Comparison of ENCODE assay signal across 16 cellular contexts in the genomic region with DNA sequence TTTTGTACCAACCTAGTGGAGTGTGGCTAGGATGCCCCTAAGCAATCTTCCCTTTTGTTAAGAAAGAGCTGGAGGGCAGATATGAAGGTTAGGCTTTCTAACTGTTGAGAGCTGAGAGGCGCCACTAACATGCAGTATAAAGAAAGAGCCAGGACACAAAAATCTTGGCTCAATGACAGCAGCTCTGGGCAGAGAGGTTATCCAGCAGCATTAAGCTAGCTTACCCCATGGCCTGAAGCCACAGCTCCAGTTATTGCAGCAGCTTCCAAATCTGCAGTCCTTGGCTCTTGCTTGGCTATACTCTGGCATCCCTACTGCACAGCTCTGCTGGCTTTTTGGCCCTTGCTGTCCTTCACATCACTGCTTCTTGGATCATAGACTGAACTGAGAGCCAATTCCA.
A peak's percentile ranks its signal among the peaks of the same experiment; 100 is the strongest.
DNase-seq lines count a peak whose midpoint lies in the region; ATAC-seq and TF ChIP-seq lines count a peak whose summit lies in the region.
"Had no signal": no experiment of that assay in that cellular context is flagged by ENCODE, and none has a peak within 500 bp of the region (broad histone marks: within the 10 kb centered on the region; RNA-seq: fewer than 3 reads in every experiment).

No MANE protein-coding gene starts in this region.

- H3K23ac ChIP-seq in H9 (ENCODE audit: insufficient read length, low read depth, low read length): no peak overlapping the region

- no peak overlapping the region for H2BK120ac ChIP-seq in H9 (ENCODE audit: low read depth, low read length, poor library complexity, severe bottlenecking)

- H3K27ac Mint-ChIP-seq in H9: no peak overlapping the region
- H3K27ac Mint-ChIP-seq: activated CD4-positive, alpha-beta T cell treated with anti-CD3 and anti-CD28 coated beads, Interleukin-2, amount 10 ng/mL, durations not matched to agents 7 days and 5 days; activated T-cell treated with anti-CD3 and anti-CD28 coated beads, Interleukin-2, amount 50 U/mL, for 72 hours had no signal

- H3K4ac ChIP-seq in H9 (ENCODE audit: low read depth, low read length): no peak overlapping the region

- no peaks in the 10 kb centered on the region for H4K20me1 ChIP-seq in H9 (ENCODE audit: control insufficient read depth, insufficient read depth, insufficient read length)
- H4K20me1 ChIP-seq: BLaER1 treated with 17β-estradiol and CSF1 and Interleukin-3, amounts not matched to agents 10 nM and 100 nM had no signal

- H3K4me2 ChIP-seq in H9 (ENCODE audit: insufficient read depth, insufficient read length, low read length): no peak overlapping the region
- H3K4me2 ChIP-seq: BLaER1 treated with 17β-estradiol and CSF1 and Interleukin-3, amounts not matched to agents 10 nM and 100 nM had no signal

- H3K56ac ChIP-seq in H9 (ENCODE audit: insufficient read length, low read depth, low read length): no peak overlapping the region

- H4K8ac ChIP-seq in H9 (replicated peaks; ENCODE audit: insufficient read length, low read depth, low read length): no peak overlapping the region

- no peak overlapping the region for H2BK20ac ChIP-seq in H9 (ENCODE audit: low read depth, low read length, poor library complexity, severe bottlenecking)

- H3K9me3 Mint-ChIP-seq in H9: peaks cover 2 to 9% of the 10 kb centered on the region in 2 experiments; a peak in 2 of 5 replicates
- H3K9me3 Mint-ChIP-seq: activated CD4-positive, alpha-beta T cell treated with anti-CD3 and anti-CD28 coated beads, Interleukin-2, amount 10 ng/mL, durations not matched to agents 7 days and 5 days had no signal

- no peak overlapping the region for H3K9ac ChIP-seq in H9 (ENCODE audit: extremely low read depth, insufficient read length, low read length)
- H3K9ac ChIP-seq: BLaER1 treated with 17β-estradiol and CSF1 and Interleukin-3, amounts not matched to agents 10 nM and 100 nM had no signal

- no peaks in the 10 kb centered on the region; the same call in 1 of the 2 replicates for H3K4me1 ChIP-seq in H9 (ENCODE audit: insufficient read depth, low read length)
- H3K4me1 ChIP-seq in heart left ventricle: peaks cover 0 to 4% (median 0%) of the 10 kb centered on the region in 12 donors
- H3K4me1 ChIP-seq: BLaER1 treated with 17β-estradiol and CSF1 and Interleukin-3, amounts not matched to agents 10 nM and 100 nM; suprapubic skin had no signal

- H3K79me1 ChIP-seq in H9 (ENCODE audit: insufficient read depth, low read depth, low read length, poor library complexity, severe bottlenecking): no peaks in the 10 kb centered on the region

- no peaks in the 10 kb centered on the region for H3K36me3 ChIP-seq in heart left ventricle
- H3K36me3 ChIP-seq: BLaER1 treated with 17β-estradiol and CSF1 and Interleukin-3, amounts not matched to agents 10 nM and 100 nM; suprapubic skin had no signal

- no peaks in the 10 kb centered on the region for H3K27me3 ChIP-seq in H9 (ENCODE audit: insufficient read depth, low read length)
- H3K27me3 ChIP-seq in heart left ventricle: no peaks in the 10 kb centered on the region
- H3K27me3 ChIP-seq: BLaER1 treated with 17β-estradiol and CSF1 and Interleukin-3, amounts not matched to agents 10 nM and 100 nM; suprapubic skin had no signal

- H3K9me3 ChIP-seq in H9 (ENCODE audit: control insufficient read depth, low read depth, low read length): no peaks in the 10 kb centered on the region
- peaks cover 0 to 3% (median 0%) of the 10 kb centered on the region in 12 donors for H3K9me3 ChIP-seq in heart left ventricle
- H3K9me3 ChIP-seq: BLaER1 treated with 17β-estradiol and CSF1 and Interleukin-3, amounts not matched to agents 10 nM and 100 nM; suprapubic skin had no signal

- no peak overlapping the region; the same call in 1 of the 2 replicates for H2BK15ac ChIP-seq in H9 (ENCODE audit: low read depth, low read length)

- TF ChIP-seq POLR2A in heart left ventricle (IDR thresholded peaks at IDR 0.05): no peak

- no peak overlapping the region for H3K4me3 Mint-ChIP-seq in H9
- H3K4me3 Mint-ChIP-seq: activated CD4-positive, alpha-beta T cell treated with anti-CD3 and anti-CD28 coated beads, Interleukin-2, amount 10 ng/mL, durations not matched to agents 7 days and 5 days; activated T-cell treated with anti-CD3 and anti-CD28 coated beads, Interleukin-2, amount 50 U/mL, for 72 hours had no signal

- ATAC-seq in heart left ventricle: peak; percentile 99 to 100 (median 99)
- ATAC-seq in sciatic nerve: peak; percentile 92
- no peak for ATAC-seq in HG02938 (IDR thresholded peaks at IDR 0.05; ENCODE audit: unreplicated experiment)
- ATAC-seq: activated T-cell treated with anti-CD3 and anti-CD28 coated beads, Interleukin-2, amount 50 U/mL, for 72 hours had no signal

- DNase-seq in H9 (no peak), amniotic epithelial cell (ENCODE audit: low read depth) (peak; percentile 28), heart left ventricle (peak in 4 of 5 donors; percentile 74 to 88 (median 80)), sciatic nerve (ENCODE audit: low spot score) (peak; percentile 61), midbrain (lab: John Stamatoyannopoulos, UW) (no peak)
- no peak for DNase-seq in effector CD4-positive, alpha-beta T cell
- DNase-seq: activated CD4-positive, alpha-beta T cell treated with anti-CD3 and anti-CD28 coated beads, Interleukin-2, amount 10 ng/mL, durations not matched to agents 7 days and 5 days; activated T-cell treated with anti-CD3 and anti-CD28 coated beads, Interleukin-2, amount 50 U/mL, for 72 hours; DMS79; KG1; NCI-H187 treated with DMSO at 0.1 percent for 48 hours; NCI-H774; posterior cingulate gyrus had no signal

- intact Hi-C loops in heart left ventricle (cut with DNase I): loop anchor here in 1 of 10 donors (5.0 kb wide), 1 partner anchor 243 kb away; no protein-coding TSS in a partner anchor
- intact Hi-C loops in sciatic nerve (cut with DNase I): no loop called here

- peak overlapping the region; percentile 27 for H2BK5ac ChIP-seq in H9 (ENCODE audit: insufficient read length, low read length)

- no peak overlapping the region for H4K91ac ChIP-seq in H9 (ENCODE audit: insufficient read length, low read depth, low read length)

- no peaks in the 10 kb centered on the region for H3K23me2 ChIP-seq in H9 (ENCODE audit: insufficient read length, low read depth, low read length, poor library complexity, severe bottlenecking)

- no peak overlapping the region for H3T11ph ChIP-seq in H9 (ENCODE audit: low read length)

- H3K36me3 Mint-ChIP-seq in H9 (ENCODE audit: insufficient read depth in 1 of 3, low read depth in 3 of 3): peaks cover 0 to 17% (median 6%) of the 10 kb centered on the region in 3 experiments; a peak in 4 of 7 replicates

- no CpG with 5 or more reads among the region's 1 CpG for WGBS in H9 (ENCODE audit: extremely low coverage, insufficient read length, low lambda C conversion rate)
- 29 to 42% (median 34%) methylated on average over 1 of the region's 1 CpG for WGBS in heart left ventricle, 4 donors

- no peak overlapping the region for H3K18ac ChIP-seq in H9 (ENCODE audit: insufficient read length, low read depth, low read length)

- no peak overlapping the region for H2AFZ ChIP-seq in H9 (ENCODE audit: low read length)

- no peaks in the 10 kb centered on the region for H3K27me3 Mint-ChIP-seq in H9 (ENCODE audit: low read depth)
- H3K27me3 Mint-ChIP-seq: activated CD4-positive, alpha-beta T cell treated with anti-CD3 and anti-CD28 coated beads, Interleukin-2, amount 10 ng/mL, durations not matched to agents 7 days and 5 days had no signal

- H3K27ac ChIP-seq in H9 (ENCODE audit: insufficient read length, low read depth, low read length) (no peak overlapping the region), heart left ventricle (peak overlapping the region in 3 of 12 donors; percentile 13 to 43 (median 25))
- H3K27ac ChIP-seq: BLaER1 treated with 17β-estradiol and CSF1 and Interleukin-3, amounts not matched to agents 10 nM and 100 nM; suprapubic skin had no signal

- no peaks in the 10 kb centered on the region for H3K79me2 ChIP-seq in H9 (ENCODE audit: insufficient read depth, low read length)

- H3K4me1 Mint-ChIP-seq in H9: peaks cover 0 to 7% of the 10 kb centered on the region in 2 experiments; a peak in 2 of 4 replicates
- H3K4me1 Mint-ChIP-seq: activated CD4-positive, alpha-beta T cell treated with anti-CD3 and anti-CD28 coated beads, Interleukin-2, amount 10 ng/mL, durations not matched to agents 7 days and 5 days had no signal

- H4K5ac ChIP-seq in H9 (ENCODE audit: insufficient read length, low read depth, low read length): no peak overlapping the region

- no peak overlapping the region for H2BK12ac ChIP-seq in H9 (ENCODE audit: insufficient read length, low read depth, low read length)

- no peak overlapping the region for H2AK5ac ChIP-seq in H9 (ENCODE audit: insufficient read length, low read length)

- TF ChIP-seq CTCF in H9 (conservative IDR thresholded peaks at IDR 0.05) (no peak), heart left ventricle (IDR thresholded peaks at IDR 0.05) (peak in 4 of 12 donors; percentile 13 to 24 (median 18))

- H3K4me3 ChIP-seq in heart left ventricle: no peak overlapping the region
- H3K4me3 ChIP-seq: BLaER1 treated with 17β-estradiol and CSF1 and Interleukin-3, amounts not matched to agents 10 nM and 100 nM; suprapubic skin had no signal

- no peak overlapping the region for H3K14ac ChIP-seq in H9 (ENCODE audit: insufficient read depth, low read length)

Comparison
In these comparisons a context has a peak if more than half of its experiments do, and no peak if none do; other contexts are left out.
1. DNase-seq: peak in amniotic epithelial cell (single experiment), heart left ventricle (4 of 5) and sciatic nerve (single experiment); none in H9 (single experiment), midbrain (single experiment) and effector CD4-positive, alpha-beta T cell (single experiment).